Comparison of ENCODE assay signal across 8 cellular contexts in the genomic region with DNA sequence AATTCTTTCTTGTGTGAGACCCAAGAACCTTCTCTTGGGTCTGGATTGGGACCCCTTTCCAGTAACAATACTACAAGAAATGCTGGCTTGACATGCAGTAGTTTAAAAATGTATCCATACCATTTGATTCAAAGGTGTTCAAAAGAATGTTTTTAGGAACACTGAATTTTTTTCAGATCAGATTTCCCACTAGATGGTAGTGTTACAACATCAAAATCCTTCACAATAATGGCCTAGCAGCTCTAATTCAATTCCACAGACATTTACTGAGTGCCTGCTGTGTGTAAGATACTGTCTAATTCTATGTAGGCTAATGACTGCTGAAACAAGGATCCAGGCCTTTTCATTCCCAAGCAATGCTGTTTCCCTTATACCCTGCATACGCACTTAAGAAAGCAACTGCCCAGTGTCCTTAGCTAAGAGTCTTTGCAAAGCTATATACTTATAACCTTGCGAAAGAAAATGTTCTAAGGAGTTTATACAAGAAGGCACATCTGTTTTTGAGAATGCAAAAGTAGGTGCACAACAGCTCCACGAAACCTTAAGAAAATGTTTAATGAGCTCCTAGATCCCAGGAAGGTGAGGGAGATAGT. TPM values are rescaled to one million over a fixed set of nuclear protein-coding genes. Genes with fewer than 3 reads are reported as not detected.
DNase-seq lines count a peak whose midpoint lies in the region; ATAC-seq and TF ChIP-seq lines count a peak whose summit lies in the region.

No MANE protein-coding gene starts in this region.

- H3K9me3 ChIP-seq in lower lobe of right lung, result no peaks in the 10 kb centered on the region

- H3K9me3 Mint-ChIP-seq in WTC11, result no peaks in the 10 kb centered on the region
- no peaks in the 10 kb centered on the region for H3K9me3 Mint-ChIP-seq in activated T-helper 1 cell treated with anti-CD3 and anti-CD28 coated beads, Interleukin-12 subunit alpha, Interleukin-12 subunit beta, Interleukin-2, Interleukin-4 antibody, amounts not matched to agents 30 ng/mL and 10 ng/mL and 1 ng/mL, durations not matched to agents 14 hours and 24 hours and 36 hours

- TF ChIP-seq CTCF in WTC11 (IDR thresholded peaks at IDR 0.05), result no peak
- peak; percentile 19 for TF ChIP-seq CTCF in lower lobe of right lung (IDR thresholded peaks at IDR 0.05)

- no peaks in the 10 kb centered on the region for H3K4me1 ChIP-seq in lower lobe of right lung

- H3K27ac ChIP-seq in lower lobe of right lung, result no peak overlapping the region

- H3K4me3 Mint-ChIP-seq in WTC11, result no peak overlapping the region
- H3K4me3 Mint-ChIP-seq in activated T-helper 1 cell treated with anti-CD3 and anti-CD28 coated beads, Interleukin-12 subunit alpha, Interleukin-12 subunit beta, Interleukin-2, Interleukin-4 antibody, amounts not matched to agents 30 ng/mL and 10 ng/mL and 1 ng/mL, durations not matched to agents 14 hours and 24 hours and 36 hours, result no peak overlapping the region

- no peak overlapping the region for H3K27ac Mint-ChIP-seq in WTC11
- H3K27ac Mint-ChIP-seq in activated T-helper 1 cell treated with anti-CD3 and anti-CD28 coated beads, Interleukin-12 subunit alpha, Interleukin-12 subunit beta, Interleukin-2, Interleukin-4 antibody, amounts not matched to agents 30 ng/mL and 10 ng/mL and 1 ng/mL, durations not matched to agents 14 hours and 24 hours and 36 hours, result no peak overlapping the region

- ATAC-seq in WTC11 (peak; percentile 63), lower lobe of right lung (no peak), HG02798 (IDR thresholded peaks at IDR 0.05; ENCODE audit: poor library complexity, unreplicated experiment) (no peak)

- DNase-seq in DMS53 treated with DMSO at 0.1 percent for 48 hours (lab: John Stamatoyannopoulos, UW; ENCODE audit: unreplicated experiment), result peak; percentile 40
- peak; percentile 78 for DNase-seq in NCI-H1417 treated with DMSO at 0.1 percent for 48 hours (lab: John Stamatoyannopoulos, UW)
- no peak for DNase-seq in WTC11 (ENCODE audit: low spot score)
- DNase-seq in lower lobe of right lung, result no peak
- no peak for DNase-seq in activated T-helper 1 cell treated with anti-CD3 and anti-CD28 coated beads, Interleukin-12 subunit alpha, Interleukin-12 subunit beta, Interleukin-2, Interleukin-4 antibody, amounts not matched to agents 30 ng/mL and 10 ng/mL and 1 ng/mL, durations not matched to agents 14 hours and 24 hours and 36 hours (ENCODE audit: low spot score)
- DNase-seq in activated CD4-positive, alpha-beta T cell treated with anti-CD3 and anti-CD28 coated beads, Interleukin-2, amount 50 U/mL, for 48 hours, result no peak
- no peak for DNase-seq in CD1c-positive myeloid dendritic cell (ENCODE audit: extremely low spot score)

- intact Hi-C loops in lower lobe of right lung (cut with DNase I), result no loop called here
- intact Hi-C loops in activated T-helper 1 cell treated with anti-CD3 and anti-CD28 coated beads, Interleukin-12 subunit alpha, Interleukin-12 subunit beta, Interleukin-2, Interleukin-4 antibody, amounts not matched to agents 30 ng/mL and 10 ng/mL and 1 ng/mL, durations not matched to agents 14 hours and 24 hours and 36 hours (cut with micrococcal nuclease), result no loop called here

- H3K27me3 Mint-ChIP-seq in WTC11 (ENCODE audit: low read depth), result no peaks in the 10 kb centered on the region
- no peaks in the 10 kb centered on the region for H3K27me3 Mint-ChIP-seq in activated T-helper 1 cell treated with anti-CD3 and anti-CD28 coated beads, Interleukin-12 subunit alpha, Interleukin-12 subunit beta, Interleukin-2, Interleukin-4 antibody, amounts not matched to agents 30 ng/mL and 10 ng/mL and 1 ng/mL, durations not matched to agents 14 hours and 24 hours and 36 hours (ENCODE audit: insufficient read depth)

- POLR2A ChIA-PET in WTC11 (lab: Charles Lee), result no interaction called here

- no peak overlapping the region for H3K4me3 ChIP-seq in lower lobe of right lung

- no peaks in the 10 kb centered on the region; the same call in 1 of the 2 replicates for H3K4me1 Mint-ChIP-seq in WTC11
- no peaks in the 10 kb centered on the region for H3K4me1 Mint-ChIP-seq in activated T-helper 1 cell treated with anti-CD3 and anti-CD28 coated beads, Interleukin-12 subunit alpha, Interleukin-12 subunit beta, Interleukin-2, Interleukin-4 antibody, amounts not matched to agents 30 ng/mL and 10 ng/mL and 1 ng/mL, durations not matched to agents 14 hours and 24 hours and 36 hours (ENCODE audit: low read depth)

- no peaks in the 10 kb centered on the region for H3K27me3 ChIP-seq in lower lobe of right lung (ENCODE audit: low read depth)

- H3K36me3 ChIP-seq in lower lobe of right lung, result no peaks in the 10 kb centered on the region

- CTCF ChIA-PET in WTC11 (lab: Charles Lee), result interaction anchor here (0.6 to 1.3 kb wide), 4 partner anchors 191 to 1075 kb away, joined by 3 to 9 read pairs (median 5); partner anchors contain the start of genes ALG10 and YARS2

- no peaks in the 10 kb centered on the region for H3K36me3 Mint-ChIP-seq in WTC11
- H3K36me3 Mint-ChIP-seq in activated T-helper 1 cell treated with anti-CD3 and anti-CD28 coated beads, Interleukin-12 subunit alpha, Interleukin-12 subunit beta, Interleukin-2, Interleukin-4 antibody, amounts not matched to agents 30 ng/mL and 10 ng/mL and 1 ng/mL, durations not matched to agents 14 hours and 24 hours and 36 hours (ENCODE audit: low read depth), result no peaks in the 10 kb centered on the region

TF ChIP-seq in WTC11, 78 proteins besides CTCF, POLR2A, EP300 and RAD21 (continues in another document):
- no peak for TF ChIP-seq GTF2I (CRISPR knock-in tag; conservative IDR thresholded peaks at IDR 0.05)
- no peak for TF ChIP-seq E2F4 (CRISPR knock-in tag; IDR thresholded peaks at IDR 0.05; ENCODE audit: borderline replicate concordance, low read depth)
- TF ChIP-seq KAT7 (CRISPR knock-in tag; IDR thresholded peaks at IDR 0.05; ENCODE audit: borderline replicate concordance), result no peak
- no peak for TF ChIP-seq MXD4 (CRISPR knock-in tag; IDR thresholded peaks at IDR 0.05; ENCODE audit: borderline replicate concordance)
- TF ChIP-seq, protein P1, sequence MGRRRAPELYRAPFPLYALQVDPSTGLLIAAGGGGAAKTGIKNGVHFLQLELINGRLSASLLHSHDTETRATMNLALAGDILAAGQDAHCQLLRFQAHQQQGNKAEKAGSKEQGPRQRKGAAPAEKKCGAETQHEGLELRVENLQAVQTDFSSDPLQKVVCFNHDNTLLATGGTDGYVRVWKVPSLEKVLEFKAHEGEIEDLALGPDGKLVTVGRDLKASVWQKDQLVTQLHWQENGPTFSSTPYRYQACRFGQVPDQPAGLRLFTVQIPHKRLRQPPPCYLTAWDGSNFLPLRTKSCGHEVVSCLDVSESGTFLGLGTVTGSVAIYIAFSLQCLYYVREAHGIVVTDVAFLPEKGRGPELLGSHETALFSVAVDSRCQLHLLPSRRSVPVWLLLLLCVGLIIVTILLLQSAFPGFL (CRISPR knock-in tag; IDR thresholded peaks at IDR 0.05; ENCODE audit: borderline replicate concordance), result no peak
- TF ChIP-seq ZNF138 (CRISPR knock-in tag; conservative IDR thresholded peaks at IDR 0.05), result no peak
- TF ChIP-seq SMAD3 (CRISPR knock-in tag; IDR thresholded peaks at IDR 0.05; ENCODE audit: borderline replicate concordance), result no peak
- no peak for TF ChIP-seq GABPB1 (CRISPR knock-in tag; IDR thresholded peaks at IDR 0.05)
- TF ChIP-seq ATF6 (CRISPR knock-in tag; IDR thresholded peaks at IDR 0.05), result no peak
- no peak for TF ChIP-seq ZNF121 (CRISPR knock-in tag; IDR thresholded peaks at IDR 0.05)

RNA-seq across cellular contexts. Expression of gene PKP2, which starts 50.7 kb away (rescaled TPM):
- total RNA-seq in WTC11 (2021) (21.7 to 22.0 TPM (median 21.9 TPM) in 3 replicates), lower lobe of right lung (3.0 TPM)
- total RNA-seq in activated T-helper 1 cell treated with anti-CD3 and anti-CD28 coated beads, Interleukin-12 subunit alpha, Interleukin-12 subunit beta, Interleukin-2, Interleukin-4 antibody, amounts not matched to agents 30 ng/mL and 10 ng/mL and 1 ng/mL, durations not matched to agents 14 hours and 24 hours and 36 hours, result not detected in 2 replicates

Comparison
In these comparisons a context has a peak if more than half of its experiments do, and no peak if none do; other contexts are left out.
1. DNase-seq: peak in DMS53 treated with DMSO at 0.1 percent for 48 hours (single experiment) and NCI-H1417 treated with DMSO at 0.1 percent for 48 hours (single experiment); none in WTC11 (single experiment), lower lobe of right lung (single experiment), activated T-helper 1 cell treated with anti-CD3 and anti-CD28 coated beads, Interleukin-12 subunit alpha, Interleukin-12 subunit beta, Interleukin-2, Interleukin-4 antibody, amounts not matched to agents 30 ng/mL and 10 ng/mL and 1 ng/mL, durations not matched to agents 14 hours and 24 hours and 36 hours (single experiment), activated CD4-positive, alpha-beta T cell treated with anti-CD3 and anti-CD28 coated beads, Interleukin-2, amount 50 U/mL, for 48 hours (0 of 2) and CD1c-positive myeloid dendritic cell (single experiment).